1 cellular context compared by ENCODE assay signal in the genomic region with DNA sequence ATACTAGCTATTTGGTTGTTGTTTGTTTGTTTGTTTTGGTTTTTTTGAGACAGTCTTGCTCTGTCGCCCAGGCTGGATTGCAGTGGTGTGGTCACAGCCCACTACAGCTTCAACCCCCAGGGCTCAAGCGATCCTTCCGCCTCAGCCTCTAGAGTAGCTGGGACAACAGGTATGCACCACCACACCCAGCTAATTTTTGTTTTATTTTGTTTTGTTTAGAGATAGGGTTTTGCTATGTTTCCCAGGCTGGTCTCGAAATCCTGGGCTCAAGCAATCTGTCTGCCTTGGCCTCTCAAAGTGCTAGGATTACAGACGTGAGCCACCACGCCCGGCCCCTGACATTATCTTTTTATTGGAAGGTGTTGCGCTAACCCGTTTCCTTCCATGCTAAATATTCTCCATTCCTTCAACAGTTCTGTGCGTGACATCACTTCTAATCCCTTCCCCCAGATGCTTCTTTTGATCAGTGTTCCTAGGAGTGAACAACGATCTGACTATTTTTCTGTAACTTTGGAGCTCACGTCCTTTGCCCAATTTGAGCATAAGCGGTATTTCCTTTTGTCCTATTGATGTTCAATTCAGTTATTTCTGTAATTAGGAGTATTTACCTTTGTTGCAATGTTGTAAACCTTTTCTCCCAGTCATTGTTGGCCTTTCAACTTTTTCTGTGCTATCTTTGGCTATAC.
TF ChIP-seq lines count a peak whose summit lies in the region.

No MANE protein-coding gene starts in this region.

TF ChIP-seq in HepG2, 621 proteins besides CTCF, POLR2A, EP300 and RAD21 (continued from another document and continues in another):
- TF ChIP-seq, protein P1, sequence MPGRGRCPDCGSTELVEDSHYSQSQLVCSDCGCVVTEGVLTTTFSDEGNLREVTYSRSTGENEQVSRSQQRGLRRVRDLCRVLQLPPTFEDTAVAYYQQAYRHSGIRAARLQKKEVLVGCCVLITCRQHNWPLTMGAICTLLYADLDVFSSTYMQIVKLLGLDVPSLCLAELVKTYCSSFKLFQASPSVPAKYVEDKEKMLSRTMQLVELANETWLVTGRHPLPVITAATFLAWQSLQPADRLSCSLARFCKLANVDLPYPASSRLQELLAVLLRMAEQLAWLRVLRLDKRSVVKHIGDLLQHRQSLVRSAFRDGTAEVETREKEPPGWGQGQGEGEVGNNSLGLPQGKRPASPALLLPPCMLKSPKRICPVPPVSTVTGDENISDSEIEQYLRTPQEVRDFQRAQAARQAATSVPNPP (CRISPR knock-in tag; IDR thresholded peaks at IDR 0.05) = no peak
- TF ChIP-seq ZSCAN20 (CRISPR knock-in tag; IDR thresholded peaks at IDR 0.05; ENCODE audit: borderline replicate concordance) (no peak), HDAC1 (CRISPR knock-in tag; IDR thresholded peaks at IDR 0.05) (peak; percentile 68), YY1 (IDR thresholded peaks at IDR 0.05; ENCODE audit: insufficient read depth, insufficient replicate concordance, low read depth, low read length) (no peak), TGIF2 (CRISPR knock-in tag; IDR thresholded peaks at IDR 0.05) (no peak; the same call in 1 of the 2 replicates), CBX1 (IDR thresholded peaks at IDR 0.05; ENCODE audit: low read depth) (no peak), ZNF674 (CRISPR knock-in tag; IDR thresholded peaks at IDR 0.05; ENCODE audit: low read depth) (no peak), ZNF816 (CRISPR knock-in tag; IDR thresholded peaks at IDR 0.05; ENCODE audit: borderline replicate concordance) (peak; percentile 60; the same call in 1 of the 2 replicates), POGZ (CRISPR knock-in tag; IDR thresholded peaks at IDR 0.05) (no peak; the same call in 1 of the 2 replicates), MIXL1 (CRISPR knock-in tag; IDR thresholded peaks at IDR 0.05) (peak; percentile 95), ARID3A (IDR thresholded peaks at IDR 0.05; ENCODE audit: low read depth, low read length) (peak; percentile 82; the same call in 1 of the 2 replicates), ZNF180 (CRISPR knock-in tag; IDR thresholded peaks at IDR 0.05; ENCODE audit: borderline replicate concordance, low read depth) (no peak), RBFOX2 (IDR thresholded peaks at IDR 0.05; ENCODE audit: low read depth, low read length) (no peak), NCOA5 (CRISPR knock-in tag; IDR thresholded peaks at IDR 0.05) (no peak), RXRA (CRISPR knock-in tag; IDR thresholded peaks at IDR 0.05) (no peak), ATAD3A (CRISPR knock-in tag; IDR thresholded peaks at IDR 0.05) (no peak), MAFG (CRISPR knock-in tag; IDR thresholded peaks at IDR 0.05) (0 out of 2 replicates have a peak, but pooled peaks have one; percentile 37), ZSCAN25 (CRISPR knock-in tag; IDR thresholded peaks at IDR 0.05) (peak; percentile 49; the same call in 1 of the 2 replicates), ZNF142 (CRISPR knock-in tag; IDR thresholded peaks at IDR 0.05) (no peak), ZNF629 (CRISPR knock-in tag; conservative IDR thresholded peaks at IDR 0.05) (0 out of 2 replicates have a peak, but pooled peaks have one; percentile 13), THAP9 (CRISPR knock-in tag; IDR thresholded peaks at IDR 0.05; ENCODE audit: borderline replicate concordance) (no peak), AKAP8 (CRISPR knock-in tag; IDR thresholded peaks at IDR 0.05) (no peak), ATF7 (IDR thresholded peaks at IDR 0.05) (peak; percentile 67; the same call in 1 of the 2 replicates), ATF7 (CRISPR knock-in tag; IDR thresholded peaks at IDR 0.05) (peak; percentile 70; the same call in 1 of the 2 replicates), NFE2L1 (CRISPR knock-in tag; IDR thresholded peaks at IDR 0.05; ENCODE audit: borderline replicate concordance) (no peak), KAT2B (IDR thresholded peaks at IDR 0.05; ENCODE audit: borderline replicate concordance, low read depth, low read length) (no peak), ZNF772 (CRISPR knock-in tag; IDR thresholded peaks at IDR 0.05) (no peak), ZNF460 (CRISPR knock-in tag; IDR thresholded peaks at IDR 0.05; ENCODE audit: borderline replicate concordance) (0 out of 2 replicates have a peak, but pooled peaks have one; percentile 13), MAF1 (CRISPR knock-in tag; IDR thresholded peaks at IDR 0.05; ENCODE audit: borderline replicate concordance) (0 out of 2 replicates have a peak, but pooled peaks have one; percentile 17), ZFP37 (CRISPR knock-in tag; IDR thresholded peaks at IDR 0.05; ENCODE audit: borderline replicate concordance) (no peak), MTA1 (CRISPR knock-in tag; IDR thresholded peaks at IDR 0.05; ENCODE audit: borderline replicate concordance) (no peak; the same call in 1 of the 2 replicates), SIN3A (IDR thresholded peaks at IDR 0.05; ENCODE audit: borderline replicate concordance, low read depth, low read length) (no peak), ATF3 (CRISPR knock-in tag; IDR thresholded peaks at IDR 0.05) (no peak), ZNF543 (CRISPR knock-in tag; IDR thresholded peaks at IDR 0.05) (peak; percentile 22; the same call in 1 of the 2 replicates), GLI4 (CRISPR knock-in tag; IDR thresholded peaks at IDR 0.05; ENCODE audit: borderline replicate concordance) (no peak; the same call in 1 of the 2 replicates), ZNF749 (CRISPR knock-in tag; IDR thresholded peaks at IDR 0.05; ENCODE audit: borderline replicate concordance) (no peak), ZNF709 (CRISPR knock-in tag; IDR thresholded peaks at IDR 0.05) (no peak), NR3C1 (CRISPR knock-in tag; IDR thresholded peaks at IDR 0.05) (no peak), IRF9 (CRISPR knock-in tag; IDR thresholded peaks at IDR 0.05; ENCODE audit: borderline replicate concordance) (no peak), SRSF1 (optimal IDR thresholded peaks at IDR 0.05; ENCODE audit: low read depth, low read length) (no peak), HOXA9 (CRISPR knock-in tag; IDR thresholded peaks at IDR 0.05; ENCODE audit: borderline replicate concordance) (no peak)
- TF ChIP-seq, protein P2, sequence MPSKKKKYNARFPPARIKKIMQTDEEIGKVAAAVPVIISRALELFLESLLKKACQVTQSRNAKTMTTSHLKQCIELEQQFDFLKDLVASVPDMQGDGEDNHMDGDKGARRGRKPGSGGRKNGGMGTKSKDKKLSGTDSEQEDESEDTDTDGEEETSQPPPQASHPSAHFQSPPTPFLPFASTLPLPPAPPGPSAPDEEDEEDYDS (CRISPR knock-in tag; IDR thresholded peaks at IDR 0.05) = peak; percentile 59; the same call in 1 of the 2 replicates
- TF ChIP-seq, protein P3, sequence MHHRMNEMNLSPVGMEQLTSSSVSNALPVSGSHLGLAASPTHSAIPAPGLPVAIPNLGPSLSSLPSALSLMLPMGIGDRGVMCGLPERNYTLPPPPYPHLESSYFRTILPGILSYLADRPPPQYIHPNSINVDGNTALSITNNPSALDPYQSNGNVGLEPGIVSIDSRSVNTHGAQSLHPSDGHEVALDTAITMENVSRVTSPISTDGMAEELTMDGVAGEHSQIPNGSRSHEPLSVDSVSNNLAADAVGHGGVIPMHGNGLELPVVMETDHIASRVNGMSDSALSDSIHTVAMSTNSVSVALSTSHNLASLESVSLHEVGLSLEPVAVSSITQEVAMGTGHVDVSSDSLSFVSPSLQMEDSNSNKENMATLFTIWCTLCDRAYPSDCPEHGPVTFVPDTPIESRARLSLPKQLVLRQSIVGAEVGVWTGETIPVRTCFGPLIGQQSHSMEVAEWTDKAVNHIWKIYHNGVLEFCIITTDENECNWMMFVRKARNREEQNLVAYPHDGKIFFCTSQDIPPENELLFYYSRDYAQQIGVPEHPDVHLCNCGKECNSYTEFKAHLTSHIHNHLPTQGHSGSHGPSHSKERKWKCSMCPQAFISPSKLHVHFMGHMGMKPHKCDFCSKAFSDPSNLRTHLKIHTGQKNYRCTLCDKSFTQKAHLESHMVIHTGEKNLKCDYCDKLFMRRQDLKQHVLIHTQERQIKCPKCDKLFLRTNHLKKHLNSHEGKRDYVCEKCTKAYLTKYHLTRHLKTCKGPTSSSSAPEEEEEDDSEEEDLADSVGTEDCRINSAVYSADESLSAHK (CRISPR knock-in tag; IDR thresholded peaks at IDR 0.05; ENCODE audit: borderline replicate concordance) = no peak
